8 cellular contexts compared by ENCODE assay signal in the genomic region with DNA sequence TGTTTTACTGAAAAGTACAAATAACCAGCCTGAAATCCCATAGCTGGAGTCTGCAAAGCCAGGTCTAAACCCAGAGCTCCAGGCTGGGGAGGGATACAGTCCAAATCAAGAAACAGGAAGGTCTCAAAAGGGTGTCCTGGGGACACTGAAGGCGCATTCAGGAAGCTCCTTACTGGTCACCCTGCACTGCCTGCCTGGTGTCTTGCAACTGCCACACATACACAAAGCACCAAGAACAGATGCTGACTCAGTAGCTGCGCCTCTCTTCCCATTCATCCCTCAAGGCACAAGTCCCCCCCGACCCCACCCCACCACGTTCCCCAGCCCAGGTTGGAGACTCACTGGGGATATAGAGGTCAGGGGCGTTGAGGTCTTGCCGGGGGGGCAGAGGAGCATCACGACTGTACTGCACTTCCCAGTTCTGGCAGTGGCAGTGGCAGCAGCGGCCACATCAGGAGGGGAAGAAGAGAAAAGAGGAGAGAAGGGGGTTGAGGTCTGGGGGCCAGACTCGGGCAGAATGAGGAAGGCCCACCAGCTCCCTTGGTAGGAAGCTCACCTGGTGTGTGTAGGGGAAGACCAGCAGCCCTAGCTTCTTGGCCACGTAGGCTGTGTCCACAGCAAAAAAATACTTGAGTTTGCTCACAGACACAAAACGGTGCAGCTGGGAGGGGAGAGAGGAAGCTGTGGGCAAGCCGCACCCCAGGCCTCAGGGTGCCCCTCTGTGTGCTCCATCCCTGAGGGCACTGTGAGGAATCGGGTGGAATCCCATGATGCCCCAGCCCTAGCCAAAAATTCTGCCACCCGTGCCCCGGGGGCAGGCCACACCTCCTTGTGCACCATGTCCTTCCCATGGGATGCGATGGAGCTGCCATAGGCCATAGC. TPM values are rescaled to one million over a fixed set of nuclear protein-coding genes. Genes with fewer than 3 reads are reported as not detected.
DNase-seq lines count a peak whose midpoint lies in the region; ATAC-seq and TF ChIP-seq lines count a peak whose summit lies in the region.

No MANE protein-coding gene starts in this region.

- H3K4me3 ChIP-seq in GM06990 (replicated peaks; ENCODE audit: low read depth, low read length) (peak overlapping the region; percentile 71), Peyer's patch (peak overlapping the region in 3 of 4 donors; percentile 85 to 98 (median 95)), epithelial cell of esophagus (ENCODE audit: low read length) (peak overlapping the region; percentile 79), psoas muscle (peak overlapping the region; percentile 96)

- DNase-seq in GM06990 (ENCODE audit: extremely low read depth, insufficient read length) (no peak), Peyer's patch (no peak), epithelial cell of esophagus (ENCODE audit: low read depth) (no peak), psoas muscle (no peak), cerebellum (ENCODE audit: low spot score) (no peak)
- DNase-seq in central memory CD4-positive, alpha-beta T cell = no peak

- H3K9me3 ChIP-seq in Peyer's patch (no peaks in the 10 kb centered on the region), psoas muscle (no peaks in the 10 kb centered on the region)

- TF ChIP-seq CTCF in GM06990 (IDR thresholded peaks at IDR 0.05; ENCODE audit: insufficient read depth, low read length, poor library complexity, severe bottlenecking) (no peak), Peyer's patch (IDR thresholded peaks at IDR 0.05) (no peak), epithelial cell of esophagus (IDR thresholded peaks at IDR 0.05; ENCODE audit: insufficient read depth, low read depth, low read length, missing control alignments) (no peak), psoas muscle (IDR thresholded peaks at IDR 0.05) (no peak)

- H3K27ac ChIP-seq in Peyer's patch (peak overlapping the region in 3 of 4 donors; percentile 96 to 99 (median 98)), psoas muscle (peak overlapping the region; percentile 95)

- WGBS in psoas muscle, 3 donors = 65 to 70% (median 69%) methylated on average over 16 of the region's 16 CpGs

- H3K27me3 ChIP-seq in GM06990 (replicated peaks; ENCODE audit: control insufficient read depth, insufficient read depth, low read length) (no peaks in the 10 kb centered on the region; the same call in none of the 2 replicates), Peyer's patch (peaks cover 0 to 8% of the 10 kb centered on the region in 2 donors), psoas muscle (ENCODE audit: insufficient read depth in 3 of 3, low read length in 2 of 3) (peaks cover 0 to 8% (median 6%) of the 10 kb centered on the region in 3 donors)

- H3K4me1 ChIP-seq in Peyer's patch = peaks cover 3 to 35% (median 25%) of the 10 kb centered on the region in 4 donors
- H3K4me1 ChIP-seq in psoas muscle = peaks cover 22% of the 10 kb centered on the region

- H3K36me3 ChIP-seq in GM06990 (ENCODE audit: control insufficient read depth, insufficient read depth, low read length) (peaks cover 12% of the 10 kb centered on the region), Peyer's patch (peaks cover 0 to 16% (median 0%) of the 10 kb centered on the region in 3 donors), psoas muscle (ENCODE audit: insufficient read depth in 1 of 2, low read depth in 1 of 2) (peaks cover 6 to 31% of the 10 kb centered on the region in 2 donors)

- TF ChIP-seq POLR2A in Peyer's patch (IDR thresholded peaks at IDR 0.05) = no peak

- ATAC-seq in psoas muscle (no peak), HG02678 (IDR thresholded peaks at IDR 0.05; ENCODE audit: unreplicated experiment) (no peak), HG03139 (IDR thresholded peaks at IDR 0.05; ENCODE audit: unreplicated experiment) (no peak)

- intact Hi-C loops in psoas muscle (cut with DNase I) = no loop called here

RNA-seq across cellular contexts. Expression of gene YIF1A, which starts 1.4 kb away (rescaled TPM):
- 100 to 1,000 TPM in 3 of 4 donors, 10 to 100 TPM in 1; 52.0 to 132 (median 115) TPM for total RNA-seq in Peyer's patch
- 10 to 100 TPM; 70.1 to 90.4 (median 78.6) TPM for total RNA-seq in psoas muscle
- 100 to 1,000 TPM in 1 of 3 donors, 10 to 100 TPM in 2; 87.4 to 161 (median 96.1) TPM for polyA plus RNA-seq in psoas muscle
- total RNA-seq in cerebellum = 28.1 TPM

RNA-seq across cellular contexts. Expression of gene TMEM151A, which starts 4.2 kb away (rescaled TPM):
- total RNA-seq in Peyer's patch (under 1 TPM in 2 of 4 donors, not detected in 2; 0.27 to 0.35 TPM), psoas muscle (not detected), cerebellum (6.4 TPM)
- under 1 TPM in 2 of 3 donors, not detected in 1; 0.04 to 0.05 TPM for polyA plus RNA-seq in psoas muscle

RNA-seq across cellular contexts. Expression of gene CNIH2, which starts 9.5 kb away (rescaled TPM):
- total RNA-seq in Peyer's patch = not detected
- total RNA-seq in psoas muscle = not detected
- under 1 TPM in 1 of 3 donors, not detected in 2; 0.05 TPM for polyA plus RNA-seq in psoas muscle
- total RNA-seq in cerebellum = 36.8 TPM

RNA-seq across cellular contexts. Expression of gene RAB1B, which starts 19.1 kb away (rescaled TPM):
- total RNA-seq in Peyer's patch = 100 to 1,000 TPM in 2 of 4 donors, 10 to 100 TPM in 2; 80.0 to 161 (median 103) TPM
- total RNA-seq in psoas muscle = 100 to 1,000 TPM; 120 to 146 (median 129) TPM
- 100 to 1,000 TPM; 121 to 163 (median 130) TPM for polyA plus RNA-seq in psoas muscle
- total RNA-seq in cerebellum = 25.9 TPM

RNA-seq across cellular contexts. Expression of gene CD248, which starts 29.3 kb away (rescaled TPM):
- total RNA-seq in Peyer's patch = 10 to 100 TPM in 3 of 4 donors, 1 to 10 TPM in 1; 2.9 to 44.6 (median 12.0) TPM
- 10 to 100 TPM in 1 of 4 donors, 1 to 10 TPM in 3; 7.3 to 10.7 (median 9.1) TPM for total RNA-seq in psoas muscle
- 1 to 10 TPM; 2.9 to 8.9 (median 5.5) TPM for polyA plus RNA-seq in psoas muscle
- total RNA-seq in cerebellum = 5.2 TPM

Comparison
In these comparisons a context has a peak if more than half of its experiments do, and no peak if none do; other contexts are left out.
1. RNA of gene CNIH2, which starts 9.5 kb away (total RNA-seq): 36.8 TPM in cerebellum (single experiment); not detected in Peyer's patch and not detected in psoas muscle; every median in the first group is over 10 times any median in the second.
2. Peak in every context shown above with its lines, with median percentiles within 50 percentile points of each other: H3K4me3 ChIP-seq.